ENCODE assay signal across 34 cellular contexts in the genomic region with DNA sequence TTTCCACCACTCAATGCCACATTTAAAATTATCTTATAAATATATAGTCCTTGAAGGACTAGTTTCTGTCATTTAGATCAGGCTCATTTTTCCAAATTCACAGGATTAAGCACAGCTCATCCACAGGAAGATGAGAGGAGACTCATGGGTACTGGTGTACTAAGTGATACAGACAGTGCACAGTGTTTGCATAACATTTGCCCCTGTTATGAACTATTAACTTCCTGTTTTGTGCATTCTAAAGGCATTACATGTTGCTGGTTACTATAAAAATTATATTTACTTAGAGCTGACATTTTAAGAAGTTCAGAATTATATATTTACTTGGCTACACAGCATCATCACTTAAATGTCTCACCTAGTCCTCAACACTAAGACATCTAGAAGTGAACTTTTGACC.
"Had no signal": no experiment of that assay in that cellular context is flagged by ENCODE, and none has a peak within 500 bp of the region (broad histone marks: within the 10 kb centered on the region; RNA-seq: fewer than 3 reads in every experiment).

No MANE protein-coding gene starts in this region.

- H3K9me3 ChIP-seq: adrenal gland, body of pancreas had no signal

- FAIRE-seq: astrocyte, colon, TTC549 had no signal

- H3K4me3 ChIP-seq: adrenal gland, body of pancreas, breast epithelium had no signal

- H3K4me1 ChIP-seq: adrenal gland, body of pancreas, breast epithelium had no signal

- H3K27me3 ChIP-seq: adrenal gland, body of pancreas, brain microvascular endothelial cell, breast epithelium had no signal

- DNase-seq: activated B cell treated with CpG ODN at 0.5 μM for 24 hours; activated CD4-positive, alpha-beta memory T cell treated with anti-CD3 and anti-CD28 coated beads for 36 hours; activated CD4-positive, alpha-beta T cell treated with anti-CD3 and anti-CD28 coated beads for 4 hours; activated CD4-positive, alpha-beta T cell treated with anti-CD3 and anti-CD28 coated beads, Interleukin-2, amount 10 ng/mL, durations not matched to agents 24 days and 14 days; activated CD4-positive, alpha-beta T cell treated with anti-CD3 and anti-CD28 coated beads, Interleukin-2, amount 50 U/mL, for 1 hour; activated CD4-positive, alpha-beta T cell treated with anti-CD3 and anti-CD28 coated beads, Interleukin-2, amount 50 U/mL, for 4 hours; activated CD4-positive, CD25-positive, alpha-beta regulatory T cell treated with anti-CD3 and anti-CD28 coated beads, Interleukin-2, amount 50 U/mL, for 72 hours; activated CD8-positive, alpha-beta memory T cell treated with anti-CD3 and anti-CD28 coated beads, Interleukin-2, amount 50 U/mL, for 4 hours; activated CD8-positive, alpha-beta T cell treated with anti-CD3 and anti-CD28 coated beads for 36 hours; activated effector memory CD4-positive, alpha-beta T cell treated with anti-CD3 and anti-CD28 coated beads, Interleukin-2, amount 50 U/mL, for 16 hours; activated gamma-delta T cell treated with Interleukin-2 at 50 U/mL for 16 hours; activated naive CD4-positive, alpha-beta T cell; activated naive CD4-positive, alpha-beta T cell treated with anti-CD3 and anti-CD28 coated beads for 36 hours; activated naive CD4-positive, alpha-beta T cell treated with anti-CD3 and anti-CD28 coated beads, Interleukin-2, amount 50 U/mL, for 16 hours; activated naive CD8-positive, alpha-beta T cell treated with anti-CD3 and anti-CD28 coated beads for 36 hours; activated T-cell treated with anti-CD3 and anti-CD28 coated beads for 4 hours; activated T-cell treated with anti-CD3 and anti-CD28 coated beads, Interleukin-2, amount 50 U/mL, for 1 hour; activated T-cell treated with anti-CD3 and anti-CD28 coated beads, Interleukin-2, amount 50 U/mL, for 4 hours; activated T-cell treated with anti-CD3 and anti-CD28 coated beads, Interleukin-2, amount 50 U/mL, for 72 hours; adrenal gland; amniotic stem cell; aorta; body of pancreas; brain microvascular endothelial cell; central memory CD4-positive, alpha-beta T cell; T-helper 2 cell; T-helper 9 cell had no signal

- ATAC-seq: activated CD8-positive, alpha-beta T cell treated with anti-CD3 and anti-CD28 coated beads for 36 hours; activated naive CD4-positive, alpha-beta T cell treated with anti-CD3 and anti-CD28 coated beads, Interleukin-2, amount 50 U/mL, for 72 hours; activated T-cell treated with anti-CD3 and anti-CD28 coated beads, Interleukin-2, amount 50 U/mL, for 4 hours; activated T-cell treated with anti-CD3 and anti-CD28 coated beads, Interleukin-2, amount 50 U/mL, for 72 hours; activated T-helper 17 cell treated with anti-CD3 and anti-CD28 coated beads, Interleukin-2, amount 50 U/mL, for 72 hours; body of pancreas had no signal

- H3K36me3 ChIP-seq: adrenal gland, brain microvascular endothelial cell, breast epithelium had no signal

- H3K27ac ChIP-seq: adrenal gland, body of pancreas, brain microvascular endothelial cell, breast epithelium, VCaP had no signal
